In the genomic region with DNA sequence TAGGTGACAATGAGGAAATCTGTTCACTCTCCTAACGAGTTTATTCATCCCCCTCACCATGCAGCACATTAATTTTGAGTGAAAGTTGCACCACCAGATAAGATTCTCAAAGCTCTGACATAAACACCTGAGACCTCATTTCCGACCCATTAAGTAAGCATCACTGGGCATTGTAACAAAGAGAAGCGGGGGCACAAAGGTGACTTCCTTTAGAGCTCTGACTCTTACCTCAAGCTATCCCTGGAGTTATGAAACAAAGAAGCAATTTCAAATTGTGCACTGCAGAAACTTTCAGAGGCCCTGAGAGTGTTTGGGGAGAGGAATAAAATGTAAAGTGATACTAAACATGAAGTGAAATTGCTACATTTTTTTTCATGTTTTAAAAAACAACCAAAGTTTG, we compare ENCODE assay signal across 13 cellular contexts. TPM values are rescaled to one million over a fixed set of nuclear protein-coding genes. Genes with fewer than 3 reads are reported as not detected.
DNase-seq lines count a peak whose midpoint lies in the region; ATAC-seq and TF ChIP-seq lines count a peak whose summit lies in the region.
"Had no signal": no experiment of that assay in that cellular context is flagged by ENCODE, and none has a peak within 500 bp of the region (broad histone marks: within the 10 kb centered on the region; RNA-seq: fewer than 3 reads in every experiment).

No MANE protein-coding gene starts in this region.

- peaks cover 3% of the 10 kb centered on the region for H3K4me1 Mint-ChIP-seq in T-helper 2 cell treated with Interferon-gamma antibody and Interleukin-4, amounts not matched to agents 5 μg/mL and 100 μg/mL, for 36 hours (ENCODE audit: low read depth)

- intact Hi-C loops in left ventricle myocardium inferior (cut with micrococcal nuclease) (no loop called here), tibial artery (cut with DNase I; ENCODE audit: low total_unique reads) (no loop called here)

- H3K4me3 Mint-ChIP-seq in T-helper 2 cell treated with Interferon-gamma antibody and Interleukin-4, amounts not matched to agents 5 μg/mL and 100 μg/mL, for 36 hours: no peak overlapping the region
- H3K4me3 Mint-ChIP-seq: brain had no signal

- H3K9me3 ChIP-seq in left ventricle myocardium inferior (replicated peaks): no peaks in the 10 kb centered on the region
- no peaks in the 10 kb centered on the region for H3K9me3 ChIP-seq in tibial artery
- H3K9me3 ChIP-seq: HAP-1 had no signal

- DNase-seq in left kidney (ENCODE audit: low read depth, low spot score) (peak; percentile 87), left ventricle myocardium inferior (no peak), tibial artery (no peak), UCSD-AML1 (lab: John Stamatoyannopoulos, UW; ENCODE audit: unreplicated experiment) (no peak)
- DNase-seq in T-helper 2 cell treated with Interferon-gamma antibody and Interleukin-4, amounts not matched to agents 5 μg/mL and 100 μg/mL, for 36 hours (ENCODE audit: low spot score): no peak
- DNase-seq: DMS 273 treated with DMSO at 0.1 percent for 48 hours, NCI-H1436 had no signal

- H3K27ac Mint-ChIP-seq in T-helper 2 cell treated with Interferon-gamma antibody and Interleukin-4, amounts not matched to agents 5 μg/mL and 100 μg/mL, for 36 hours: no peak overlapping the region

- H3K4me1 ChIP-seq in left ventricle myocardium inferior (peaks cover 14% of the 10 kb centered on the region), tibial artery (peaks cover 0 to 21% (median 9%) of the 10 kb centered on the region in 4 donors)
- H3K4me1 ChIP-seq: HAP-1 had no signal

- H3K27me3 Mint-ChIP-seq in T-helper 2 cell treated with Interferon-gamma antibody and Interleukin-4, amounts not matched to agents 5 μg/mL and 100 μg/mL, for 36 hours (ENCODE audit: low read depth): no peaks in the 10 kb centered on the region
- H3K27me3 Mint-ChIP-seq: brain had no signal

- no peaks in the 10 kb centered on the region for H3K36me3 Mint-ChIP-seq in T-helper 2 cell treated with Interferon-gamma antibody and Interleukin-4, amounts not matched to agents 5 μg/mL and 100 μg/mL, for 36 hours (ENCODE audit: low read depth)
- H3K36me3 Mint-ChIP-seq: brain had no signal

- H3K4me3 ChIP-seq in left ventricle myocardium inferior (no peak overlapping the region), tibial artery (no peak overlapping the region)
- H3K4me3 ChIP-seq: HAP-1 had no signal

- H3K9me3 Mint-ChIP-seq in T-helper 2 cell treated with Interferon-gamma antibody and Interleukin-4, amounts not matched to agents 5 μg/mL and 100 μg/mL, for 36 hours: no peaks in the 10 kb centered on the region

- no peaks in the 10 kb centered on the region for H3K27me3 ChIP-seq in left ventricle myocardium inferior (ENCODE audit: low read depth)
- H3K27me3 ChIP-seq in tibial artery: no peaks in the 10 kb centered on the region

- ATAC-seq in GM18519 (IDR thresholded peaks at IDR 0.05; ENCODE audit: low FRiP score, unreplicated experiment) (peak; percentile 41), GM21529 (IDR thresholded peaks at IDR 0.05; ENCODE audit: unreplicated experiment) (peak; percentile 71), HG03565 (IDR thresholded peaks at IDR 0.05; ENCODE audit: unreplicated experiment) (peak; percentile 42)

- H3K27ac ChIP-seq in left ventricle myocardium inferior (replicated peaks) (no peak overlapping the region), tibial artery (no peak overlapping the region)
- H3K27ac ChIP-seq: epithelial cell of prostate had no signal

- H3K36me3 ChIP-seq in left ventricle myocardium inferior (no peaks in the 10 kb centered on the region), tibial artery (no peaks in the 10 kb centered on the region)
- H3K36me3 ChIP-seq: HAP-1 had no signal

- TF ChIP-seq CTCF in left ventricle myocardium inferior (IDR thresholded peaks at IDR 0.05; ENCODE audit: borderline replicate concordance) (no peak), tibial artery (IDR thresholded peaks at IDR 0.05) (no peak)

RNA-seq across cellular contexts. Expression of a gene that starts 29.5 kb away (rescaled TPM):
- 34.4 TPM for total RNA-seq in left ventricle myocardium inferior
